ENCODE assay signal across 1 cellular context in genomic region chr6:15246217-15247211, GRCh38.
TF ChIP-seq lines count a peak whose summit lies in the region.

No MANE protein-coding gene starts in this region.

TF ChIP-seq in HEK293, 187 proteins besides CTCF, POLR2A, EP300 and RAD21 (continued from another document):
- TF ChIP-seq ZFP37 (tag by site-specific recombination; IDR thresholded peaks at IDR 0.05) (0 out of 2 replicates have a peak, but pooled peaks have one; percentile 35), ZFHX2 (tag by site-specific recombination; conservative IDR thresholded peaks at IDR 0.05) (no peak), ZNF132 (tag by site-specific recombination; IDR thresholded peaks at IDR 0.05; ENCODE audit: borderline replicate concordance) (no peak), ZBTB17 (tag by site-specific recombination; IDR thresholded peaks at IDR 0.05) (peak; percentile 92)
